In the genomic region with DNA sequence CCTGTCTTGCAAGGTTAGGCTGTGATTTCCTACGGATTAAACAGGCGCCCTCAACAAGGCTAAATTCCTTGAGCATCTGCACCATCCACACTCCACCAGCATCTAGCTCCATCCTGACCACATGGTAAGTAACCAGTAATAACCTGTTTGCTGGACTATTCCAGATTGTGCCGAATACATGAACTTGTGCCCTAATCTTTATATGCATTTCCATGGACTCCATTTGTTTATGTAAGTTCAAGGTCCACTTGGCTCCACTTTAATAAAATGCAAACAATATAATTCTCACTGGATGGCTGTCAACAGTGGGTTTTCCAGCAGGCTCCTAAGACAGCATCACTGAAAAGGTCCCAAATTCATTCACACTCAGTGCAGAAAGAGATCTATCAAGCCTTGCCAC, we compare ENCODE assay signal across 20 cellular contexts.
DNase-seq lines count a peak whose midpoint lies in the region; ATAC-seq, FAIRE-seq and TF ChIP-seq lines count a peak whose summit lies in the region.
"Had no signal": no experiment of that assay in that cellular context is flagged by ENCODE, and none has a peak within 500 bp of the region (broad histone marks: within the 10 kb centered on the region; RNA-seq: fewer than 3 reads in every experiment).

No MANE protein-coding gene starts in this region.

- CTCF ChIA-PET in A549 (lab: Yijun Ruan, JAX) (interaction anchor here (0.8 to 1.6 kb wide), 4 partner anchors 9 to 133 kb away, joined by 3 to 5 read pairs (median 4); no protein-coding TSS in a partner anchor), IMR-90 (lab: Yijun Ruan, JAX) (no interaction called here)

- ATAC-seq in A549 (no peak; a peak in 1 of 6 replicates), IMR-90 (ENCODE audit: low read depth) (no peak), left colon (peak; percentile 96), GM18873 (IDR thresholded peaks at IDR 0.05; ENCODE audit: low FRiP score, unreplicated experiment) (no peak)
- ATAC-seq: GM12878, HCT116 had no signal

- TF ChIP-seq EP300 in A549 (IDR thresholded peaks at IDR 0.05) = no peak

- no peak for DNase-seq in A549 (ENCODE audit: low read depth in 1 of 2, low spot score in 1 of 2)
- DNase-seq in IMR-90 = no peak
- no peak for DNase-seq in left colon
- peak; percentile 59 for DNase-seq in small intestine
- DNase-seq in H7 = no peak
- no peak for DNase-seq in amygdala (lab: John Stamatoyannopoulos, UW)
- DNase-seq: AML-193; CD4-positive, alpha-beta memory T cell; DMS79 treated with DMSO at 0.1 percent for 48 hours; GF-D8; GM23248; HFFc6; KBM-7 had no signal

- dilution Hi-C loops in IMR-90 (cut with HindIII; ENCODE audit: low sequenced_read_pairs, unreplicated experiment) = no loop called here

- peak overlapping the region; percentile 80 for H3K18ac ChIP-seq in IMR-90 (ENCODE audit: low read depth, low read length)

- intact Hi-C loops in IMR-90 (cut with micrococcal nuclease) (no loop called here), left colon (cut with DNase I, micrococcal nuclease) (no loop called here)

- no peak overlapping the region for H2AK5ac ChIP-seq in IMR-90 (ENCODE audit: low read depth, low read length)

- H2BK120ac ChIP-seq in IMR-90 (ENCODE audit: low read depth, low read length) = no peak overlapping the region

- H2BK15ac ChIP-seq in IMR-90 (ENCODE audit: low read depth, low read length) = no peak overlapping the region

- no TSS peak for BruUV-seq in IMR-90 (replicated peaks; lab: Mats Ljungman, UMichigan)

- H3K14ac ChIP-seq in IMR-90 (replicated peaks; ENCODE audit: low read depth, low read length) = no peak overlapping the region

- peaks cover 31 to 57% of the 10 kb centered on the region in 2 experiments for H3K79me1 ChIP-seq in IMR-90 (ENCODE audit: low read depth in 1 of 2, low read length in 2 of 2)

- TF ChIP-seq RAD21 in A549 (conservative IDR thresholded peaks at IDR 0.05 in 1 of 2, IDR thresholded peaks at IDR 0.05 in 1 of 2) (no peak), IMR-90 (IDR thresholded peaks at IDR 0.05; ENCODE audit: low read length) (no peak)

- H4K5ac ChIP-seq in IMR-90 (ENCODE audit: low read depth, low read length) = 0 out of 2 replicates have a peak overlapping the region, but pooled peaks have one; percentile 44

- in situ Hi-C loops in IMR-90 (cut with MboI; ENCODE audit: low sequenced_read_pairs) = no loop called here

- H3K9me1 ChIP-seq in IMR-90 (ENCODE audit: insufficient read depth, low read length) = peaks cover 7% of the 10 kb centered on the region; the same call in 1 of the 2 replicates

- H3K4ac ChIP-seq in IMR-90 (ENCODE audit: low read depth, low read length) = no peak overlapping the region; the same call in 1 of the 2 replicates

- TF ChIP-seq POLR2A in A549 (IDR thresholded peaks at IDR 0.05; ENCODE audit: low read length) (no peak), IMR-90 (IDR thresholded peaks at IDR 0.05; ENCODE audit: low read depth, low read length) (no peak)

- POLR2A ChIA-PET in A549 (lab: Yijun Ruan, JAX) (no interaction called here), IMR-90 (lab: Charles Lee; ENCODE audit: unreplicated experiment) (no interaction called here)

- H2BK5ac ChIP-seq in IMR-90 (ENCODE audit: low read depth, low read length, poor library complexity, severe bottlenecking) = no peak overlapping the region

- no peak overlapping the region for H3K9ac ChIP-seq in IMR-90 (ENCODE audit: low read depth, low read length)
- H3K9ac ChIP-seq: GM23248 had no signal

- TF ChIP-seq CTCF in A549 (IDR thresholded peaks at IDR 0.05) = no peak
- TF ChIP-seq CTCF in IMR-90 (conservative IDR thresholded peaks at IDR 0.05; ENCODE audit: low read depth, low read length) = no peak

- no peak overlapping the region for H4K8ac ChIP-seq in IMR-90 (ENCODE audit: low read depth in 2 of 2, low read length in 2 of 2)

- H3K4me2 ChIP-seq in A549 = peak overlapping the region; percentile 34; the same call in 2 of the 3 replicates
- H3K4me2 ChIP-seq in IMR-90 (ENCODE audit: low read depth, low read length) = peak overlapping the region; percentile 10; the same call in 1 of the 2 replicates

- no peak overlapping the region for H3K56ac ChIP-seq in IMR-90 (ENCODE audit: extremely low read depth, insufficient read depth, low read length)

- no peak overlapping the region for H4K91ac ChIP-seq in IMR-90 (ENCODE audit: insufficient read depth, low read depth, low read length)

- no peak overlapping the region for H3K27ac ChIP-seq in A549
- H3K27ac ChIP-seq in IMR-90 (ENCODE audit: insufficient read depth, low read length) = peak overlapping the region; percentile 34; the same call in 1 of the 2 replicates
- H3K27ac ChIP-seq in small intestine (ENCODE audit: low read depth in 1 of 2, low read length in 1 of 2) = no peak overlapping the region
- H3K27ac ChIP-seq: C4-2B, GM23248, HL-60 had no signal

- WGBS in A549 (ENCODE audit: missing lambda C conversion rate) = 58% methylated on average over 3 of the region's 3 CpGs
- 40% methylated on average over 2 of the region's 3 CpGs; no CpG with 5 or more reads in 1 of the 2 experiments for WGBS in IMR-90 (ENCODE audit: extremely low coverage in 2 of 2, insufficient read length in 1 of 2), 2 experiments
- WGBS in small intestine, 3 donors = 33 to 68% (median 47%) methylated on average over 3 of the region's 3 CpGs

- no peak overlapping the region for H3K23ac ChIP-seq in IMR-90 (ENCODE audit: low read depth, low read length)

- H3K4me1 ChIP-seq in A549 = peaks cover 46% of the 10 kb centered on the region
- H3K4me1 ChIP-seq in IMR-90 (ENCODE audit: control insufficient read depth, insufficient read depth, low read length) = peaks cover 12% of the 10 kb centered on the region
- peaks cover 0 to 3% of the 10 kb centered on the region in 2 donors for H3K4me1 ChIP-seq in small intestine (ENCODE audit: control insufficient read depth in 2 of 2, insufficient read depth in 1 of 2, low read depth in 1 of 2, low read length in 1 of 2)

- no peak overlapping the region for H2BK20ac ChIP-seq in IMR-90 (ENCODE audit: low read depth, low read length)

- no peak overlapping the region for H2AK9ac ChIP-seq in IMR-90 (replicated peaks; ENCODE audit: low read depth, low read length, poor library complexity)

- H2AFZ ChIP-seq in IMR-90 (replicated peaks; ENCODE audit: low read length, poor library complexity) = no peak overlapping the region
- H2AFZ ChIP-seq: GM23248 had no signal

- H3K4me3 ChIP-seq in A549 = no peak overlapping the region
- H3K4me3 ChIP-seq in IMR-90 (ENCODE audit: insufficient read depth, low read depth, low read length) = no peak overlapping the region
- H3K4me3 ChIP-seq in small intestine (ENCODE audit: low read depth in 1 of 2, low read length in 2 of 2) = no peak overlapping the region
- no peak overlapping the region for H3K4me3 ChIP-seq in H7 (ENCODE audit: insufficient read depth, low read depth, low read length)
- H3K4me3 ChIP-seq: GM12878, GM23248 had no signal

- FAIRE-seq in A549 (lab: Jason Lieb, UNC) = no peak
- FAIRE-seq in small intestine (lab: Jason Lieb, UNC) = no peak
- FAIRE-seq: A204.1, GM12878, HTR-8/SVneo had no signal

- H3K9me3 ChIP-seq in A549 (no peaks in the 10 kb centered on the region), IMR-90 (ENCODE audit: control insufficient read depth, insufficient read depth, low read length) (no peaks in the 10 kb centered on the region), small intestine (ENCODE audit: control insufficient read depth, low read depth) (no peaks in the 10 kb centered on the region)

- H4K20me1 ChIP-seq in IMR-90 (ENCODE audit: insufficient read depth, low read length) = no peaks in the 10 kb centered on the region

- no peaks in the 10 kb centered on the region; the same call in 1 of the 2 replicates for H3K36me3 ChIP-seq in IMR-90 (ENCODE audit: control insufficient read depth, insufficient read depth, low read length)
- H3K36me3 ChIP-seq in small intestine (ENCODE audit: control insufficient read depth in 2 of 2, insufficient read depth in 2 of 2, low read length in 2 of 2) = no peaks in the 10 kb centered on the region
- H3K36me3 ChIP-seq in H7 (replicated peaks; ENCODE audit: control insufficient read depth, insufficient read depth, low read length) = no peaks in the 10 kb centered on the region

- H3K27me3 ChIP-seq in IMR-90 (ENCODE audit: control insufficient read depth, insufficient read depth, low read length) (no peaks in the 10 kb centered on the region), small intestine (ENCODE audit: control insufficient read depth in 2 of 2, insufficient read depth in 2 of 2, low read length in 2 of 2) (no peaks in the 10 kb centered on the region), H7 (ENCODE audit: control insufficient read depth, insufficient read depth, low read length) (no peaks in the 10 kb centered on the region)

TF ChIP-seq in A549, 52 proteins besides CTCF, POLR2A, EP300 and RAD21:
- no peak for TF ChIP-seq POLR2AphosphoS2 (conservative IDR thresholded peaks at IDR 0.05; ENCODE audit: low read length)
TF ChIP-seq in A549: peak in this region for 0.

TF ChIP-seq in IMR-90, 13 proteins besides CTCF, POLR2A, EP300 and RAD21 (continues in another document):
- TF ChIP-seq, protein P1, sequence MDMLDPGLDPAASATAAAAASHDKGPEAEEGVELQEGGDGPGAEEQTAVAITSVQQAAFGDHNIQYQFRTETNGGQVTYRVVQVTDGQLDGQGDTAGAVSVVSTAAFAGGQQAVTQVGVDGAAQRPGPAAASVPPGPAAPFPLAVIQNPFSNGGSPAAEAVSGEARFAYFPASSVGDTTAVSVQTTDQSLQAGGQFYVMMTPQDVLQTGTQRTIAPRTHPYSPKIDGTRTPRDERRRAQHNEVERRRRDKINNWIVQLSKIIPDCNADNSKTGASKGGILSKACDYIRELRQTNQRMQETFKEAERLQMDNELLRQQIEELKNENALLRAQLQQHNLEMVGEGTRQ (IDR thresholded peaks at IDR 0.05; ENCODE audit: low read depth, low read length) = no peak
- TF ChIP-seq, protein P2, sequence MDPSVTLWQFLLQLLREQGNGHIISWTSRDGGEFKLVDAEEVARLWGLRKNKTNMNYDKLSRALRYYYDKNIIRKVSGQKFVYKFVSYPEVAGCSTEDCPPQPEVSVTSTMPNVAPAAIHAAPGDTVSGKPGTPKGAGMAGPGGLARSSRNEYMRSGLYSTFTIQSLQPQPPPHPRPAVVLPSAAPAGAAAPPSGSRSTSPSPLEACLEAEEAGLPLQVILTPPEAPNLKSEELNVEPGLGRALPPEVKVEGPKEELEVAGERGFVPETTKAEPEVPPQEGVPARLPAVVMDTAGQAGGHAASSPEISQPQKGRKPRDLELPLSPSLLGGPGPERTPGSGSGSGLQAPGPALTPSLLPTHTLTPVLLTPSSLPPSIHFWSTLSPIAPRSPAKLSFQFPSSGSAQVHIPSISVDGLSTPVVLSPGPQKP (IDR thresholded peaks at IDR 0.05; ENCODE audit: borderline replicate concordance, low read depth, low read length) = no peak
- TF ChIP-seq RFX5 (IDR thresholded peaks at IDR 0.05; ENCODE audit: low read depth, low read length) = no peak
- no peak for TF ChIP-seq CHD1 (IDR thresholded peaks at IDR 0.05; ENCODE audit: low read depth, low read length)
- TF ChIP-seq RCOR1 (IDR thresholded peaks at IDR 0.05; ENCODE audit: insufficient replicate concordance, low read length) = no peak
- TF ChIP-seq MAZ (IDR thresholded peaks at IDR 0.05; ENCODE audit: borderline replicate concordance, low read depth, low read length) = no peak
- no peak for TF ChIP-seq SMC3 (IDR thresholded peaks at IDR 0.05; ENCODE audit: low read depth, low read length)
- TF ChIP-seq FOS (IDR thresholded peaks at IDR 0.05; ENCODE audit: low read depth, low read length) = no peak
- no peak for TF ChIP-seq MAFK (IDR thresholded peaks at IDR 0.05; ENCODE audit: low read depth, low read length)
